Comparison of ENCODE assay signal across 9 cellular contexts in the genomic region with DNA sequence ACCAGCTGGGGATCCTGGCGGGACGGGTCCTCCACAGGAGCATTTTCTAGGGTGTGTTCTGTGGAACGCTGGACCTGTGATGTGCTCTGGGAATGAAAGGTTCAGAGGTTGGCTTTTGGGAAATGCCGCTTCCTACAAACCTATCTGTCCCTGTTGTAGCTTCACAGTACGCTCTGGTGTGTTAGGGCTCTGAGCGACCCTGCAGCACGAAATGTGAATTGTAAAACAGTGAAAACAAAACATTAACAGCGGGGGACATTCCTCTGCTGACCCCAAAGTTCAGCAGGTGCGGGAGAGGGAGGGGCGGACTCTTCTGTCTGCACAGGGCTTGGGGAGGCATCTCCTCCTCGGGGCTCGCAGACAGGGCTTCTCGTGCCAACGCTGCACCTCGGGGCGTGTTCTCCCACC.
A peak's percentile ranks its signal among the peaks of the same experiment; 100 is the strongest.
DNase-seq lines count a peak whose midpoint lies in the region; ATAC-seq and TF ChIP-seq lines count a peak whose summit lies in the region.
"Had no signal": no experiment of that assay in that cellular context is flagged by ENCODE, and none has a peak within 500 bp of the region (broad histone marks: within the 10 kb centered on the region; RNA-seq: fewer than 3 reads in every experiment).

No MANE protein-coding gene starts in this region.

- no peak overlapping the region for H3K27ac Mint-ChIP-seq in nephron

- H3K9me3 Mint-ChIP-seq in nephron = peaks cover 5% of the 10 kb centered on the region

- H3K27me3 ChIP-seq in dorsolateral prefrontal cortex = no peaks in the 10 kb centered on the region

- intact Hi-C loops in dorsolateral prefrontal cortex (cut with DNase I) = no loop called here

- H3K4me1 Mint-ChIP-seq in nephron = peaks cover 5% of the 10 kb centered on the region

- peak overlapping the region; percentile 33 to 76 (median 64) for H3K4me3 ChIP-seq in dorsolateral prefrontal cortex
- H3K4me3 ChIP-seq: SK-N-MC had no signal

- no peaks in the 10 kb centered on the region for H3K36me3 Mint-ChIP-seq in nephron (ENCODE audit: low read depth)

- peak overlapping the region in 26 of 59 donors; percentile 24 to 83 (median 62) for H3K27ac ChIP-seq in dorsolateral prefrontal cortex
- H3K27ac ChIP-seq: SK-N-MC had no signal

- no peak for DNase-seq in dorsolateral prefrontal cortex
- no peak for DNase-seq in RPMI8226
- no peak for DNase-seq in NCI-H187 treated with DMSO at 0.1 percent for 48 hours (lab: John Stamatoyannopoulos, UW)
- DNase-seq in NAMALWA (ENCODE audit: low spot score) = no peak
- DNase-seq in foreskin melanocyte = no peak

- H3K4me3 Mint-ChIP-seq in nephron = peak overlapping the region; percentile 70 to 81 (median 75)

- TF ChIP-seq CTCF in dorsolateral prefrontal cortex (IDR thresholded peaks at IDR 0.05 in 54 of 56, conservative IDR thresholded peaks at IDR 0.05 in 2 of 56; ENCODE audit: low read depth in 1 of 56, partially characterized antibody in 56 of 56) (no peak), nephron (IDR thresholded peaks at IDR 0.05; ENCODE audit: unreplicated experiment in 3 of 3) (no peak)

- ATAC-seq in GM18502 (IDR thresholded peaks at IDR 0.05; ENCODE audit: poor library complexity, unreplicated experiment) (peak; percentile 38), HG03095 (IDR thresholded peaks at IDR 0.05; ENCODE audit: unreplicated experiment) (peak; percentile 25)

- H3K27me3 Mint-ChIP-seq in nephron (ENCODE audit: low read depth) = peaks cover 43% of the 10 kb centered on the region
